In genomic region chr4:144343143-144343755, GRCh38 we compare ENCODE assay signal across 22 cellular contexts.
DNase-seq lines count a peak whose midpoint lies in the region; ATAC-seq, FAIRE-seq and TF ChIP-seq lines count a peak whose summit lies in the region.
"Had no signal": no experiment of that assay in that cellular context is flagged by ENCODE, and none has a peak within 500 bp of the region (broad histone marks: within the 10 kb centered on the region; RNA-seq: fewer than 3 reads in every experiment).

No MANE protein-coding gene starts in this region.

- no peaks in the 10 kb centered on the region for H3K36me3 Mint-ChIP-seq in activated T-cell treated with anti-CD3 and anti-CD28 coated beads, Interleukin-2, amount 50 U/mL, for 24 hours (ENCODE audit: low read depth)
- H3K36me3 Mint-ChIP-seq: stimulated activated memory B cell treated with anti-CD40 and anti-IgM and Interleukin-4, amounts not matched to agents 10 μg/mL and 1 μg/mL and 100 μg/mL, for 72 hours had no signal

- WGBS in hepatocyte (ENCODE audit: low lambda C conversion rate, missing lambda C conversion rate), result 54% methylated on average over 7 of the region's 7 CpGs

- no peak overlapping the region for H2AFZ ChIP-seq in hepatocyte

- H3K27me3 ChIP-seq in adipocyte (replicated peaks; ENCODE audit: control insufficient read depth, insufficient read depth, low read length), result no peaks in the 10 kb centered on the region
- no peaks in the 10 kb centered on the region for H3K27me3 ChIP-seq in hepatocyte
- H3K27me3 ChIP-seq: body of pancreas, gastroesophageal sphincter, thyroid gland had no signal

- H3K36me3 ChIP-seq in adipocyte (ENCODE audit: control insufficient read depth, insufficient read depth, low read length, severe bottlenecking) (no peaks in the 10 kb centered on the region), hepatocyte (replicated peaks; ENCODE audit: insufficient read depth, low read depth) (no peaks in the 10 kb centered on the region)
- H3K36me3 ChIP-seq: gastroesophageal sphincter, thyroid gland had no signal

- H3K27ac ChIP-seq in hepatocyte, result peak overlapping the region; percentile 54
- H3K27ac ChIP-seq: body of pancreas, gastroesophageal sphincter, thyroid gland had no signal

- H3K9ac ChIP-seq in adipocyte (ENCODE audit: low read length), result no peak overlapping the region

- H3K4me3 ChIP-seq in adipocyte (ENCODE audit: low read length) (no peak overlapping the region), hepatocyte (no peak overlapping the region)
- H3K4me3 ChIP-seq: body of pancreas, gastroesophageal sphincter, thyroid gland had no signal

- no peaks in the 10 kb centered on the region for H3K79me2 ChIP-seq in hepatocyte

- H3K27me3 Mint-ChIP-seq in activated T-cell treated with anti-CD3 and anti-CD28 coated beads, Interleukin-2, amount 50 U/mL, for 24 hours, result no peaks in the 10 kb centered on the region
- H3K27me3 Mint-ChIP-seq: stimulated activated memory B cell treated with anti-CD40 and anti-IgM and Interleukin-4, amounts not matched to agents 10 μg/mL and 1 μg/mL and 100 μg/mL, for 72 hours had no signal

- H4K20me1 ChIP-seq in hepatocyte (ENCODE audit: insufficient read depth, poor library complexity, severe bottlenecking), result no peaks in the 10 kb centered on the region

- peak; percentile 64 for FAIRE-seq in GM12892 (lab: Jason Lieb, UNC)
- FAIRE-seq: endometrium, RCC 7860 had no signal

- DNase-seq in GM12892 (ENCODE audit: insufficient read length) (no peak), adipocyte (ENCODE audit: low read depth) (peak; percentile 81), hepatocyte (ENCODE audit: low spot score) (no peak)
- DNase-seq in activated T-cell treated with anti-CD3 and anti-CD28 coated beads, Interleukin-2, amount 50 U/mL, for 24 hours, result no peak
- DNase-seq: activated CD4-positive, CD25-positive, alpha-beta regulatory T cell; body of pancreas; kidney glomerular epithelial cell; naive B cell; NCI-H1417 treated with DMSO at 0.1 percent for 48 hours; NCI-H2171 treated with DMSO at 0.1 percent for 48 hours; T-helper 9 cell; thyroid gland had no signal

- no peak overlapping the region for H3K27ac Mint-ChIP-seq in activated T-cell treated with anti-CD3 and anti-CD28 coated beads, Interleukin-2, amount 50 U/mL, for 24 hours
- H3K27ac Mint-ChIP-seq: activated naive CD4-positive, alpha-beta T cell treated with anti-CD3 and anti-CD28 coated beads, Interleukin-2, amount 50 U/mL, for 72 hours; activated T-helper 1 cell treated with anti-CD3 and anti-CD28 coated beads, Interleukin-12 subunit alpha, Interleukin-12 subunit beta, Interleukin-2, Interleukin-4 antibody, amounts not matched to agents 30 ng/mL and 10 ng/mL and 1 ng/mL, durations not matched to agents 14 hours and 24 hours and 36 hours; naive B cell; stimulated activated memory B cell treated with anti-CD40 and anti-IgM and Interleukin-4, amounts not matched to agents 10 μg/mL and 1 μg/mL and 100 μg/mL, for 72 hours had no signal

- no peaks in the 10 kb centered on the region for H3K4me1 Mint-ChIP-seq in activated T-cell treated with anti-CD3 and anti-CD28 coated beads, Interleukin-2, amount 50 U/mL, for 24 hours (ENCODE audit: low read depth)
- H3K4me1 Mint-ChIP-seq: naive B cell; stimulated activated memory B cell treated with anti-CD40 and anti-IgM and Interleukin-4, amounts not matched to agents 10 μg/mL and 1 μg/mL and 100 μg/mL, for 72 hours had no signal

- H3K9me3 ChIP-seq in adipocyte (ENCODE audit: control insufficient read depth, low read length) (peaks cover 6% of the 10 kb centered on the region), hepatocyte (ENCODE audit: low read depth) (no peaks in the 10 kb centered on the region)
- H3K9me3 ChIP-seq: body of pancreas, thyroid gland had no signal

- no peak for TF ChIP-seq POLR2A in GM12892 (IDR thresholded peaks at IDR 0.05; ENCODE audit: low read depth, low read length)

- H3K4me1 ChIP-seq in adipocyte (ENCODE audit: control insufficient read depth, insufficient read depth, low read length) (no peaks in the 10 kb centered on the region), hepatocyte (ENCODE audit: insufficient read depth) (peaks cover 4% of the 10 kb centered on the region)
- H3K4me1 ChIP-seq: body of pancreas, gastroesophageal sphincter, thyroid gland had no signal

- no peak for TF ChIP-seq CTCF in hepatocyte (IDR thresholded peaks at IDR 0.05; ENCODE audit: poor library complexity)

- H3K4me3 Mint-ChIP-seq in activated T-cell treated with anti-CD3 and anti-CD28 coated beads, Interleukin-2, amount 50 U/mL, for 24 hours, result no peak overlapping the region
- H3K4me3 Mint-ChIP-seq: activated T-helper 1 cell treated with anti-CD3 and anti-CD28 coated beads, Interleukin-12 subunit alpha, Interleukin-12 subunit beta, Interleukin-2, Interleukin-4 antibody, amounts not matched to agents 30 ng/mL and 10 ng/mL and 1 ng/mL, durations not matched to agents 14 hours and 24 hours and 36 hours; naive B cell; stimulated activated memory B cell treated with anti-CD40 and anti-IgM and Interleukin-4, amounts not matched to agents 10 μg/mL and 1 μg/mL and 100 μg/mL, for 72 hours had no signal

- H3K9me3 Mint-ChIP-seq in activated T-cell treated with anti-CD3 and anti-CD28 coated beads, Interleukin-2, amount 50 U/mL, for 24 hours, result peaks cover 2% of the 10 kb centered on the region

- H3K9me2 ChIP-seq in hepatocyte (replicated peaks; ENCODE audit: insufficient read depth), result no peaks in the 10 kb centered on the region

- peak; percentile 40 for ATAC-seq in HG02981 (IDR thresholded peaks at IDR 0.05; ENCODE audit: unreplicated experiment)
- ATAC-seq in GM21390 (IDR thresholded peaks at IDR 0.05; ENCODE audit: unreplicated experiment), result no peak
- no peak for ATAC-seq in HG03571 (IDR thresholded peaks at IDR 0.05; ENCODE audit: unreplicated experiment)
- ATAC-seq: activated naive CD4-positive, alpha-beta T cell treated with anti-CD3 and anti-CD28 coated beads, Interleukin-2, amount 50 U/mL, for 72 hours; body of pancreas; gastroesophageal sphincter; sciatic nerve; stimulated activated memory B cell treated with anti-CD40 and anti-IgM and Interleukin-4, amounts not matched to agents 10 μg/mL and 1 μg/mL and 100 μg/mL, for 72 hours had no signal

- peak overlapping the region; percentile 53 for H3K4me2 ChIP-seq in hepatocyte
